ENCODE assay signal across 8 cellular contexts in the genomic region with DNA sequence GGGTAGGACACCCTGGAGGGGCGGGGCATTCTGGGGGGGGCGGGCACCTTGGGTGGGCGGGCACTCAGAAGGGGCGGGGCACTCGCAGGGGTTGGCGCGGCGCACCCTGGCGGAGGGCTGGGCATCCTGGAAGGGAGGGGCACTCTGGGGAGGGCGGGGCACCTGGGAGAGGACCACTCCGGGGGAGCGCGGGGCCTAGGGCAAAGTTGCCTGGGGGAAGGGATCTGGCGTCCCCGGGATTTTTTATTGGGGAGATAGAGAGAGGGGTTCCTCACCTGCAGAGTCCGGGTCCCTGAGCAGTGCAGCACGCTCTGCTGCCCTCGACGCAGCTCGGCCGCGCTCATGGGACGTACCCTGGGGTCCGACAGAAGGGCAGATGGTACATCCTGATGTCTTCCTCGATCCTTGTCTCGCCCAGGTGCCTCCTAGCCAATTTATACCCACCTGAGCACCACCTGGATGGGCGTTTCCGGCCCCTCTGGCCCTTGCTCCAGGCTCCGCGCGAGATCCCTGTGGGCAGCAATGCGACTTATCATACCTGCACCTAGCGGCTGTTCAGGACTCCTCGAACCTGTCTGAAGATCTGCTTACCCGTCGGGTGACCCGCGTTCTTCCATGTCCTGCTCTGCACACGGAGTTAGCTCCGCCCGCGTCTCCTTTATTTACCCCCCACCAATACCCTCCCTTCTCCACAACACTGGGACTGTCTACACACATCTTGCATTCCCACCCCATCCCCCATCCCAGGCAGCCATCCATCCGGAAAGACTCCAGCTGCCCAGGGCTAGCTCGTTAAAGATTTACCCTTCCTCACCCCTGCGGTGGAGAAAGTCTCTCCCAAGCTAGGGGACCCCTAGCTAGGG. TPM values are rescaled to one million over a fixed set of nuclear protein-coding genes. Genes with fewer than 3 reads are reported as not detected.
A peak's percentile ranks its signal among the peaks of the same experiment; 100 is the strongest.
DNase-seq lines count a peak whose midpoint lies in the region; ATAC-seq and TF ChIP-seq lines count a peak whose summit lies in the region.

KIF12 (minus strand) TSS at position 633 of the 863 bp plus-strand sequence; CDS start at position 617, 16 bp downstream.

- CTCF ChIA-PET in CD8-positive, alpha-beta T cell (lab: Charles Lee) = interaction anchor here (1.1 to 1.7 kb wide), 3 partner anchors 9 to 193 kb away, joined by 3 to 5 read pairs (median 4); no protein-coding TSS in a partner anchor

- intact Hi-C loops in CD8-positive, alpha-beta T cell (cut with DNase I, micrococcal nuclease) = no loop called here

- TF ChIP-seq CTCF in CD8-positive, alpha-beta T cell (IDR thresholded peaks at IDR 0.05) = no peak
- no peak for TF ChIP-seq CTCF in brain microvascular endothelial cell (IDR thresholded peaks at IDR 0.05; ENCODE audit: low read depth, low read length, missing control alignments)

- POLR2A ChIA-PET in CD8-positive, alpha-beta T cell (lab: Charles Lee) = no interaction called here

- no peaks in the 10 kb centered on the region for H3K36me3 ChIP-seq in CD8-positive, alpha-beta T cell (ENCODE audit: insufficient read depth, low read length)
- H3K36me3 ChIP-seq in brain microvascular endothelial cell (replicated peaks) = no peaks in the 10 kb centered on the region

- peaks cover 8% of the 10 kb centered on the region for H3K4me1 ChIP-seq in CD8-positive, alpha-beta T cell (ENCODE audit: insufficient read depth, low read length)

- H3K4me3 ChIP-seq in CD8-positive, alpha-beta T cell (ENCODE audit: low read depth, low read length) = peak within 1 kb of the TSS; percentile 33
- H3K4me3 ChIP-seq in brain microvascular endothelial cell (ENCODE audit: low read depth, low read length) = peak within 1 kb of the TSS; percentile 31

- peaks cover 7% of the 10 kb centered on the region for H3K9me3 Mint-ChIP-seq in CD8-positive, alpha-beta T cell
- peaks cover 3 to 11% of the 10 kb centered on the region in 2 donors for H3K9me3 Mint-ChIP-seq in stimulated activated naive B cell treated with anti-CD40 and anti-IgM and Interleukin-4, amounts not matched to agents 10 μg/mL and 1 μg/mL and 100 μg/mL, for 72 hours

- peak within 1 kb of the TSS; percentile 18 for H3K4me3 Mint-ChIP-seq in CD8-positive, alpha-beta T cell
- peak within 1 kb of the TSS; percentile 50 to 68 for H3K4me3 Mint-ChIP-seq in stimulated activated naive B cell treated with anti-CD40 and anti-IgM and Interleukin-4, amounts not matched to agents 10 μg/mL and 1 μg/mL and 100 μg/mL, for 72 hours

- no peak within 1 kb of the TSS for H3K27ac Mint-ChIP-seq in CD8-positive, alpha-beta T cell
- H3K27ac Mint-ChIP-seq in stimulated activated naive B cell treated with anti-CD40 and anti-IgM and Interleukin-4, amounts not matched to agents 10 μg/mL and 1 μg/mL and 100 μg/mL, for 72 hours = no peak within 1 kb of the TSS

- ATAC-seq in CD8-positive, alpha-beta T cell = peak; percentile 75
- ATAC-seq in stimulated activated naive B cell treated with anti-CD40 and anti-IgM and Interleukin-4, amounts not matched to agents 10 μg/mL and 1 μg/mL and 100 μg/mL, for 72 hours (replicated peaks) = peak; percentile 55
- ATAC-seq in GM18867 (IDR thresholded peaks at IDR 0.05; ENCODE audit: unreplicated experiment) (no peak), GM21717 (IDR thresholded peaks at IDR 0.05; ENCODE audit: unreplicated experiment) (no peak), HG02870 (IDR thresholded peaks at IDR 0.05; ENCODE audit: unreplicated experiment) (no peak)

- no peak within 1 kb of the TSS for H3K27ac ChIP-seq in CD8-positive, alpha-beta T cell (ENCODE audit: low read depth, low read length)
- no peak within 1 kb of the TSS for H3K27ac ChIP-seq in brain microvascular endothelial cell

- peaks cover 13% of the 10 kb centered on the region for H3K4me1 Mint-ChIP-seq in CD8-positive, alpha-beta T cell (ENCODE audit: low read depth)
- peaks cover 9 to 18% of the 10 kb centered on the region in 2 donors for H3K4me1 Mint-ChIP-seq in stimulated activated naive B cell treated with anti-CD40 and anti-IgM and Interleukin-4, amounts not matched to agents 10 μg/mL and 1 μg/mL and 100 μg/mL, for 72 hours

- H3K27me3 Mint-ChIP-seq in CD8-positive, alpha-beta T cell (ENCODE audit: low read depth) = peaks cover 51% of the 10 kb centered on the region
- peaks cover 52 to 67% of the 10 kb centered on the region in 2 donors for H3K27me3 Mint-ChIP-seq in stimulated activated naive B cell treated with anti-CD40 and anti-IgM and Interleukin-4, amounts not matched to agents 10 μg/mL and 1 μg/mL and 100 μg/mL, for 72 hours

- H3K27me3 ChIP-seq in CD8-positive, alpha-beta T cell (ENCODE audit: insufficient read depth, low read length) = peaks cover 10% of the 10 kb centered on the region
- H3K27me3 ChIP-seq in brain microvascular endothelial cell (replicated peaks) = peaks cover 12% of the 10 kb centered on the region

- no peaks in the 10 kb centered on the region for H3K36me3 Mint-ChIP-seq in CD8-positive, alpha-beta T cell
- peaks cover 3% of the 10 kb centered on the region in 2 donors for H3K36me3 Mint-ChIP-seq in stimulated activated naive B cell treated with anti-CD40 and anti-IgM and Interleukin-4, amounts not matched to agents 10 μg/mL and 1 μg/mL and 100 μg/mL, for 72 hours

- H3K9me3 ChIP-seq in CD8-positive, alpha-beta T cell (ENCODE audit: low read length) = no peaks in the 10 kb centered on the region

- in situ Hi-C loops in brain microvascular endothelial cell (cut with HindIII; ENCODE audit: low pct_ligation_motif_present, low sequenced_read_pairs) = no loop called here

- peak in 1 of 7 experiments; percentile 14 for DNase-seq in CD8-positive, alpha-beta T cell
- DNase-seq in NCI-H2171 (lab: John Stamatoyannopoulos, UW) (peak; percentile 93), brain microvascular endothelial cell (no peak), left kidney (ENCODE audit: low read depth, low spot score) (peak; percentile 97)
- DNase-seq in stimulated activated naive B cell treated with anti-CD40 and anti-IgM and Interleukin-4, amounts not matched to agents 10 μg/mL and 1 μg/mL and 100 μg/mL, for 72 hours = no peak

RNA-seq across cellular contexts. Expression of gene KIF12, which starts in this region (rescaled TPM):
- not detected for total RNA-seq in CD8-positive, alpha-beta T cell

Comparison
In these comparisons a context has a peak if more than half of its experiments do, and no peak if none do; other contexts are left out.
1. Peak in ATAC-seq and H3K4me3 ChIP-seq in CD8-positive, alpha-beta T cell; RNA of the gene not detected or under 1 TPM.
2. ATAC-seq: peak in stimulated activated naive B cell treated with anti-CD40 and anti-IgM and Interleukin-4, amounts not matched to agents 10 μg/mL and 1 μg/mL and 100 μg/mL, for 72 hours (2 of 2); none in GM18867 (single experiment), GM21717 (single experiment) and HG02870 (single experiment).
3. DNase-seq: peak in NCI-H2171 (single experiment) and left kidney (single experiment); none in brain microvascular endothelial cell (single experiment) and stimulated activated naive B cell treated with anti-CD40 and anti-IgM and Interleukin-4, amounts not matched to agents 10 μg/mL and 1 μg/mL and 100 μg/mL, for 72 hours (single experiment).